Comparison of ENCODE assay signal across 1 cellular context in the genomic region with DNA sequence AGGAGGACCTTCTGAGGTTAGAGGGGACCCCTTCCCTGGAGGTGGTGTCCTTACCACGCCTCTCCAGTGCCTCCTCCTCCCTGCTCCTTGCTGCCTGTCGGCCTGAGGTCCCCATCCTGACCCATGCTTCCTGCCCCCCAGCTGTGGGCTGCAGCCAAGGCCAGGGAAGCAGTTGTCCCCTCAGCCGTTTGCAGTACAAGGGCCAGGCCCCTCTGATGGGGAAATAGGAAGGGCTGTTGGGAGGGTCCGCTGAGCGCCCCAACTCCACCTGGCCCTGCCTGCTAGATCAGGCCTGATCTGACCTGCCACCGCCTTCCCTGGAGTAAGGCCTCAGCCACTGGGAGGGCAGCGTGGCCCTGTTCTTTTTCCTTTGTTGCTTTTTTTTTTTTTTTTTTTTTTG.
TF ChIP-seq lines count a peak whose summit lies in the region.

No MANE protein-coding gene starts in this region.

TF ChIP-seq in H1, 55 proteins besides CTCF, POLR2A, EP300 and RAD21:
- no peak for TF ChIP-seq SP1 (IDR thresholded peaks at IDR 0.05; ENCODE audit: low read depth, low read length)
- no peak for TF ChIP-seq SP4 (IDR thresholded peaks at IDR 0.05; ENCODE audit: low read length)
- no peak for TF ChIP-seq TCF12 (IDR thresholded peaks at IDR 0.05; ENCODE audit: low read depth, low read length)
- no peak for TF ChIP-seq GTF2F1 (IDR thresholded peaks at IDR 0.05; ENCODE audit: borderline replicate concordance, low read depth, low read length)
- no peak for TF ChIP-seq CEBPB (IDR thresholded peaks at IDR 0.05; ENCODE audit: low read depth, low read length)
- no peak for TF ChIP-seq PHF8 (conservative IDR thresholded peaks at IDR 0.05; ENCODE audit: low read depth, low read length)
- TF ChIP-seq, protein P1, sequence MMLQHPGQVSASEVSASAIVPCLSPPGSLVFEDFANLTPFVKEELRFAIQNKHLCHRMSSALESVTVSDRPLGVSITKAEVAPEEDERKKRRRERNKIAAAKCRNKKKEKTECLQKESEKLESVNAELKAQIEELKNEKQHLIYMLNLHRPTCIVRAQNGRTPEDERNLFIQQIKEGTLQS (IDR thresholded peaks at IDR 0.05; ENCODE audit: insufficient read depth, low read depth, low read length): no peak
- TF ChIP-seq CBX5 (IDR thresholded peaks at IDR 0.05; ENCODE audit: low read depth, low read length): no peak
- TF ChIP-seq JUND (IDR thresholded peaks at IDR 0.05; ENCODE audit: low read length): no peak
- no peak for TF ChIP-seq KDM4A (IDR thresholded peaks at IDR 0.05; ENCODE audit: low read depth, low read length, severe bottlenecking)
- TF ChIP-seq, protein P2, sequence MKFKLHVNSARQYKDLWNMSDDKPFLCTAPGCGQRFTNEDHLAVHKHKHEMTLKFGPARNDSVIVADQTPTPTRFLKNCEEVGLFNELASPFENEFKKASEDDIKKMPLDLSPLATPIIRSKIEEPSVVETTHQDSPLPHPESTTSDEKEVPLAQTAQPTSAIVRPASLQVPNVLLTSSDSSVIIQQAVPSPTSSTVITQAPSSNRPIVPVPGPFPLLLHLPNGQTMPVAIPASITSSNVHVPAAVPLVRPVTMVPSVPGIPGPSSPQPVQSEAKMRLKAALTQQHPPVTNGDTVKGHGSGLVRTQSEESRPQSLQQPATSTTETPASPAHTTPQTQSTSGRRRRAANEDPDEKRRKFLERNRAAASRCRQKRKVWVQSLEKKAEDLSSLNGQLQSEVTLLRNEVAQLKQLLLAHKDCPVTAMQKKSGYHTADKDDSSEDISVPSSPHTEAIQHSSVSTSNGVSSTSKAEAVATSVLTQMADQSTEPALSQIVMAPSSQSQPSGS (IDR thresholded peaks at IDR 0.05; ENCODE audit: low read length): no peak
- TF ChIP-seq KDM5A (IDR thresholded peaks at IDR 0.05; ENCODE audit: low read length): no peak
TF ChIP-seq in H1: peak in this region for 0.
